In genomic region chr3:197599089-197599765, GRCh38 we compare ENCODE assay signal across 8 cellular contexts. TPM values are rescaled to one million over a fixed set of nuclear protein-coding genes. Genes with fewer than 3 reads are reported as not detected.
DNase-seq lines count a peak whose midpoint lies in the region; ATAC-seq lines count a peak whose summit lies in the region.

No MANE protein-coding gene starts in this region.

- intact Hi-C loops in activated CD4-positive, alpha-beta T cell treated with anti-CD3 and anti-CD28 coated beads for 36 hours (cut with DNase I, micrococcal nuclease): loop anchor here (1.0 to 5.0 kb wide), 7 partner anchors 14 to 203 kb away; no protein-coding TSS in a partner anchor

- POLR2A ChIA-PET in activated CD4-positive, alpha-beta T cell treated with anti-CD3 and anti-CD28 coated beads for 36 hours (lab: Charles Lee): interaction anchor here (0.6 kb wide), 2 partner anchors 140 to 160 kb away, joined by 4 read pairs; no protein-coding TSS in a partner anchor

- no peak overlapping the region for H3K27ac Mint-ChIP-seq in activated CD4-positive, alpha-beta T cell treated with anti-CD3 and anti-CD28 coated beads for 36 hours

- H3K36me3 Mint-ChIP-seq in activated CD4-positive, alpha-beta T cell treated with anti-CD3 and anti-CD28 coated beads for 36 hours (ENCODE audit: low read depth): no peaks in the 10 kb centered on the region

- H3K9me3 Mint-ChIP-seq in activated CD4-positive, alpha-beta T cell treated with anti-CD3 and anti-CD28 coated beads for 36 hours (ENCODE audit: low read depth): no peaks in the 10 kb centered on the region

- no peaks in the 10 kb centered on the region for H3K4me1 Mint-ChIP-seq in activated CD4-positive, alpha-beta T cell treated with anti-CD3 and anti-CD28 coated beads for 36 hours

- no peaks in the 10 kb centered on the region for H3K27me3 Mint-ChIP-seq in activated CD4-positive, alpha-beta T cell treated with anti-CD3 and anti-CD28 coated beads for 36 hours

- DNase-seq in activated CD4-positive, alpha-beta T cell treated with anti-CD3 and anti-CD28 coated beads for 36 hours: peak; percentile 86
- DNase-seq in dermis microvascular lymphatic vessel endothelial cell (ENCODE audit: low read depth in 2 of 2): peak; percentile 65 to 79
- DNase-seq in medulla oblongata (ENCODE audit: extremely low spot score): peak; percentile 85
- peak; percentile 38 for DNase-seq in stimulated activated CD8-positive, alpha-beta memory T cell treated with anti-CD3 and anti-CD28 coated beads, Interleukin-15, amount 100 ng/mL, for 24 hours (ENCODE audit: low read depth)
- DNase-seq in C1 segment of cervical spinal cord (lab: John Stamatoyannopoulos, UW): no peak
- DNase-seq in NCI-H2029 (lab: John Stamatoyannopoulos, UW): no peak

- peak; percentile 74 for ATAC-seq in GM18520 (IDR thresholded peaks at IDR 0.05; ENCODE audit: unreplicated experiment)
- ATAC-seq in HG03354 (IDR thresholded peaks at IDR 0.05; ENCODE audit: poor library complexity, severe bottlenecking, unreplicated experiment): peak; percentile 88
- peak; percentile 99 for ATAC-seq in activated CD4-positive, alpha-beta T cell treated with anti-CD3 and anti-CD28 coated beads for 36 hours

- CTCF ChIA-PET in activated CD4-positive, alpha-beta T cell treated with anti-CD3 and anti-CD28 coated beads for 36 hours (lab: Charles Lee): interaction anchor here (0.6 to 4.6 kb wide), 29 partner anchors 9 to 1520 kb away, joined by 3 to 73 read pairs (median 5); no protein-coding TSS in a partner anchor

- no peak overlapping the region for H3K4me3 Mint-ChIP-seq in activated CD4-positive, alpha-beta T cell treated with anti-CD3 and anti-CD28 coated beads for 36 hours

RNA-seq across cellular contexts. Expression of gene BDH1, which starts 43.5 kb away (rescaled TPM):
- total RNA-seq in activated CD4-positive, alpha-beta T cell treated with anti-CD3 and anti-CD28 coated beads for 36 hours: 10 to 100 TPM; 84.9 to 85.1 TPM
- total RNA-seq in dermis microvascular lymphatic vessel endothelial cell: 1.9 and 3.1 TPM in 2 replicates

Comparison
In these comparisons a context has a peak if more than half of its experiments do, and no peak if none do; other contexts are left out.
1. DNase-seq: peak in activated CD4-positive, alpha-beta T cell treated with anti-CD3 and anti-CD28 coated beads for 36 hours (single experiment), dermis microvascular lymphatic vessel endothelial cell (2 of 2), medulla oblongata (single experiment) and stimulated activated CD8-positive, alpha-beta memory T cell treated with anti-CD3 and anti-CD28 coated beads, Interleukin-15, amount 100 ng/mL, for 24 hours (single experiment); none in C1 segment of cervical spinal cord (0 of 14) and NCI-H2029 (single experiment).
2. RNA of gene BDH1, which starts 43.5 kb away (total RNA-seq): 84.9 to 85.1 TPM in activated CD4-positive, alpha-beta T cell treated with anti-CD3 and anti-CD28 coated beads for 36 hours; 1.9 to 3.1 TPM in dermis microvascular lymphatic vessel endothelial cell; every median in the first group is over 10 times any median in the second.
3. Peak in every context shown above with its lines, with median percentiles within 50 percentile points of each other: ATAC-seq.